In genomic region chr20:50580016-50580747, GRCh38 we compare ENCODE assay signal across 8 cellular contexts.
DNase-seq lines count a peak whose midpoint lies in the region; ATAC-seq, FAIRE-seq and TF ChIP-seq lines count a peak whose summit lies in the region.

No MANE protein-coding gene starts in this region.

- H3K4me3 ChIP-seq in GM06990 (replicated peaks; ENCODE audit: low read depth, low read length): no peak overlapping the region
- H3K4me3 ChIP-seq in MG63: no peak overlapping the region
- no peak overlapping the region for H3K4me3 ChIP-seq in endothelial cell of umbilical vein (replicated peaks in 1 of 3; ENCODE audit: insufficient read depth in 1 of 3, low read depth in 1 of 3, low read length in 3 of 3)
- no peak overlapping the region for H3K4me3 ChIP-seq in mucosa of descending colon
- H3K4me3 ChIP-seq in transverse colon: no peak overlapping the region

- CTCF ChIA-PET in activated CD8-positive, alpha-beta T cell treated with anti-CD3 and anti-CD28 coated beads for 36 hours (lab: Charles Lee): interaction anchor here (0.6 to 9.5 kb wide), 26 partner anchors 9 to 401 kb away, joined by 3 to 108 read pairs (median 4); no protein-coding TSS in a partner anchor
- CTCF ChIA-PET in endothelial cell of umbilical vein (lab: Charles Lee): interaction anchor here (0.5 to 3.1 kb wide), 12 partner anchors 67 to 394 kb away, joined by 3 to 13 read pairs (median 5); partner anchors contain the start of gene CEBPB

- peak; percentile 71 for ATAC-seq in activated CD8-positive, alpha-beta T cell treated with anti-CD3 and anti-CD28 coated beads for 36 hours
- peak; percentile 37 for ATAC-seq in mucosa of descending colon
- ATAC-seq in HG02870 (IDR thresholded peaks at IDR 0.05; ENCODE audit: unreplicated experiment): no peak

- H3K36me3 ChIP-seq in GM06990 (ENCODE audit: control insufficient read depth, insufficient read depth, low read length): peaks cover 65% of the 10 kb centered on the region
- H3K36me3 ChIP-seq in MG63: peaks cover 91% of the 10 kb centered on the region
- peaks cover 41 to 59% of the 10 kb centered on the region in 2 experiments for H3K36me3 ChIP-seq in endothelial cell of umbilical vein (ENCODE audit: control insufficient read depth in 2 of 2, extremely low read depth in 1 of 2, insufficient read depth in 2 of 2, low read length in 2 of 2)
- no peaks in the 10 kb centered on the region for H3K36me3 ChIP-seq in mucosa of descending colon (ENCODE audit: low read depth)
- H3K36me3 ChIP-seq in transverse colon: peaks cover 0 to 42% (median 17%) of the 10 kb centered on the region in 4 donors

- dilution Hi-C loops in endothelial cell of umbilical vein (cut with MboI; ENCODE audit: extremely low pct_ligation_motif_present, low sequenced_read_pairs): no loop called here

- H3K4me2 ChIP-seq in endothelial cell of umbilical vein (ENCODE audit: insufficient read depth, low read length): no peak overlapping the region

- in situ Hi-C loops in transverse colon (cut with MboI; ENCODE audit: low pct_ligation_motif_present in 1 of 4, low pct_unique_long_range_greater_than_20kb in 1 of 4, low sequenced_read_pairs in 3 of 4): no loop called here

- peak overlapping the region; percentile 16 for H3K27ac Mint-ChIP-seq in activated CD8-positive, alpha-beta T cell treated with anti-CD3 and anti-CD28 coated beads for 36 hours

- no peaks in the 10 kb centered on the region for H3K9me3 Mint-ChIP-seq in activated CD8-positive, alpha-beta T cell treated with anti-CD3 and anti-CD28 coated beads for 36 hours

- no peaks in the 10 kb centered on the region for H3K27me3 Mint-ChIP-seq in activated CD8-positive, alpha-beta T cell treated with anti-CD3 and anti-CD28 coated beads for 36 hours

- H3K9me3 ChIP-seq in MG63 (no peaks in the 10 kb centered on the region), endothelial cell of umbilical vein (replicated peaks; ENCODE audit: control insufficient read depth, insufficient read depth, low read length) (no peaks in the 10 kb centered on the region), mucosa of descending colon (no peaks in the 10 kb centered on the region), transverse colon (no peaks in the 10 kb centered on the region)

- TF ChIP-seq POLR2A in endothelial cell of umbilical vein (IDR thresholded peaks at IDR 0.05; ENCODE audit: low read depth, low read length): no peak
- no peak for TF ChIP-seq POLR2A in transverse colon (IDR thresholded peaks at IDR 0.05)

- H3K9ac ChIP-seq in endothelial cell of umbilical vein (replicated peaks; ENCODE audit: extremely low read depth, insufficient read depth, low read length): no peak overlapping the region

- FAIRE-seq in endothelial cell of umbilical vein (lab: Jason Lieb, UNC): peak; percentile 86

- no peak overlapping the region for H2AFZ ChIP-seq in endothelial cell of umbilical vein (ENCODE audit: low read depth, low read length)

- peaks cover 2% of the 10 kb centered on the region for H3K4me1 Mint-ChIP-seq in activated CD8-positive, alpha-beta T cell treated with anti-CD3 and anti-CD28 coated beads for 36 hours (ENCODE audit: low read depth)

- H3K27ac ChIP-seq in endothelial cell of umbilical vein (ENCODE audit: insufficient read depth, low read depth, low read length): no peak overlapping the region
- H3K27ac ChIP-seq in transverse colon: no peak overlapping the region

- intact Hi-C loops in activated CD8-positive, alpha-beta T cell treated with anti-CD3 and anti-CD28 coated beads for 36 hours (cut with micrococcal nuclease): no loop called here
- intact Hi-C loops in endothelial cell of umbilical vein (cut with micrococcal nuclease) (loop anchor here (1.0 to 5.0 kb wide), 3 partner anchors 116 to 390 kb away; partner anchors contain the start of gene CEBPB), mucosa of descending colon (cut with DNase I, micrococcal nuclease) (no loop called here), transverse colon (cut with DNase I; ENCODE audit: low total_unique reads) (no loop called here)

- peaks cover 49% of the 10 kb centered on the region for H3K36me3 Mint-ChIP-seq in activated CD8-positive, alpha-beta T cell treated with anti-CD3 and anti-CD28 coated beads for 36 hours (ENCODE audit: low read depth)

- H3K79me2 ChIP-seq in endothelial cell of umbilical vein (ENCODE audit: control insufficient read depth, insufficient read depth, low read length): peaks cover 17% of the 10 kb centered on the region

- H4K20me1 ChIP-seq in endothelial cell of umbilical vein (replicated peaks; ENCODE audit: control insufficient read depth, extremely low read depth, insufficient read depth, low read length): no peaks in the 10 kb centered on the region

- no peak overlapping the region for H3K4me3 Mint-ChIP-seq in activated CD8-positive, alpha-beta T cell treated with anti-CD3 and anti-CD28 coated beads for 36 hours

- DNase-seq in GM06990 (ENCODE audit: extremely low read depth, insufficient read length): no peak
- peak; percentile 49 for DNase-seq in MG63
- peak; percentile 69 for DNase-seq in activated CD8-positive, alpha-beta T cell treated with anti-CD3 and anti-CD28 coated beads for 36 hours
- DNase-seq in endothelial cell of umbilical vein (ENCODE audit: low read depth, low spot score): peak; percentile 62
- DNase-seq in mucosa of descending colon: peak in 2 of 3 donors; percentile 69 to 78
- peak; percentile 70 for DNase-seq in transverse colon
- DNase-seq in cortex of kidney (lab: John Stamatoyannopoulos, UW): no peak

- H3K9me1 ChIP-seq in endothelial cell of umbilical vein (replicated peaks; ENCODE audit: control insufficient read depth, extremely low read depth, insufficient read depth, low read length): no peaks in the 10 kb centered on the region

- TF ChIP-seq CTCF in GM06990 (IDR thresholded peaks at IDR 0.05; ENCODE audit: insufficient read depth, low read length, poor library complexity, severe bottlenecking) (peak; percentile 78), endothelial cell of umbilical vein (IDR thresholded peaks at IDR 0.05; ENCODE audit: extremely low read depth in 1 of 2, insufficient read depth in 1 of 2, low read depth in 1 of 2, low read length in 2 of 2) (peak; percentile 77 to 81), mucosa of descending colon (IDR thresholded peaks at IDR 0.05) (peak; percentile 50), transverse colon (IDR thresholded peaks at IDR 0.05) (peak; percentile 74 to 86 (median 77))
- TF ChIP-seq CTCF in activated CD8-positive, alpha-beta T cell treated with anti-CD3 and anti-CD28 coated beads for 36 hours (IDR thresholded peaks at IDR 0.05): peak; percentile 76

- WGBS in transverse colon (ENCODE audit: low coverage in 1 of 2), 2 donors: 59 to 90% methylated on average over 2 to 17 of the region's 17 CpGs

- no peak for TF ChIP-seq EP300 in transverse colon (IDR thresholded peaks at IDR 0.05; ENCODE audit: low read depth)

- no TSS peak for BruUV-seq in endothelial cell of umbilical vein (replicated peaks; lab: Mats Ljungman, UMichigan)

- H3K27me3 ChIP-seq in GM06990 (replicated peaks; ENCODE audit: control insufficient read depth, insufficient read depth, low read length): no peaks in the 10 kb centered on the region
- H3K27me3 ChIP-seq in MG63: no peaks in the 10 kb centered on the region
- H3K27me3 ChIP-seq in endothelial cell of umbilical vein (ENCODE audit: control insufficient read depth in 2 of 2, insufficient read depth in 2 of 2, low read length in 2 of 2): no peaks in the 10 kb centered on the region
- no peaks in the 10 kb centered on the region for H3K27me3 ChIP-seq in transverse colon

- POLR2A ChIA-PET in activated CD8-positive, alpha-beta T cell treated with anti-CD3 and anti-CD28 coated beads for 36 hours (lab: Charles Lee): no interaction called here
- POLR2A ChIA-PET in endothelial cell of umbilical vein (lab: Charles Lee): no interaction called here

- H3K4me1 ChIP-seq in endothelial cell of umbilical vein (ENCODE audit: control insufficient read depth, extremely low read depth, insufficient read depth, low read length) (no peaks in the 10 kb centered on the region), mucosa of descending colon (ENCODE audit: low read depth) (peaks cover 18% of the 10 kb centered on the region), transverse colon (peaks cover 9 to 32% (median 23%) of the 10 kb centered on the region in 4 donors)

TF ChIP-seq in endothelial cell of umbilical vein, 7 proteins besides CTCF, POLR2A, EP300 and RAD21:
- TF ChIP-seq POLR2AphosphoS5 (IDR thresholded peaks at IDR 0.05; ENCODE audit: insufficient read depth, low read depth, low read length) (peak; percentile 52), GATA2 (IDR thresholded peaks at IDR 0.05; ENCODE audit: insufficient read depth, insufficient read length, low read depth, low read length) (no peak)

Comparison
In these comparisons a context has a peak if more than half of its experiments do, and no peak if none do; other contexts are left out.
1. DNase-seq: peak in MG63 (single experiment), activated CD8-positive, alpha-beta T cell treated with anti-CD3 and anti-CD28 coated beads for 36 hours (single experiment), endothelial cell of umbilical vein (single experiment), mucosa of descending colon (2 of 3) and transverse colon (single experiment); none in GM06990 (single experiment) and cortex of kidney (single experiment).
2. Peak in every context shown above with its lines, with median percentiles within 50 percentile points of each other: CTCF ChIP-seq.